11 cellular contexts compared by ENCODE assay signal in genomic region chr1:16138772-16139221, GRCh38. TPM values are rescaled to one million over a fixed set of nuclear protein-coding genes. Genes with fewer than 3 reads are reported as not detected.
DNase-seq lines count a peak whose midpoint lies in the region; ATAC-seq and TF ChIP-seq lines count a peak whose summit lies in the region.
"Had no signal": no experiment of that assay in that cellular context is flagged by ENCODE, and none has a peak within 500 bp of the region (broad histone marks: within the 10 kb centered on the region; RNA-seq: fewer than 3 reads in every experiment).

No MANE protein-coding gene starts in this region.

- no peak for TF ChIP-seq EP300 in sigmoid colon (IDR thresholded peaks at IDR 0.05)

- H3K9me3 ChIP-seq in Panc1 (ENCODE audit: control insufficient read depth, insufficient read depth, low read depth, low read length) (no peaks in the 10 kb centered on the region), neural progenitor cell (ENCODE audit: low read depth) (no peaks in the 10 kb centered on the region), sigmoid colon (no peaks in the 10 kb centered on the region), testis (no peaks in the 10 kb centered on the region)

- H3K27ac Mint-ChIP-seq in Calu3 (ENCODE audit: unreplicated experiment): peak overlapping the region; percentile 92
- H3K27ac Mint-ChIP-seq in neural progenitor cell: peak overlapping the region; percentile 55

- H3K79me2 ChIP-seq in neural progenitor cell (ENCODE audit: low read depth): peaks cover 27% of the 10 kb centered on the region

- H3K27me3 Mint-ChIP-seq in Calu3 (ENCODE audit: unreplicated experiment) (no peaks in the 10 kb centered on the region), neural progenitor cell (ENCODE audit: insufficient read depth, low read depth) (peaks cover 3% of the 10 kb centered on the region)

- H3K9me3 Mint-ChIP-seq in Calu3 (ENCODE audit: low read depth, unreplicated experiment) (no peaks in the 10 kb centered on the region), neural progenitor cell (no peaks in the 10 kb centered on the region)

- peaks cover 21% of the 10 kb centered on the region for H3F3A ChIP-seq in neural progenitor cell (ENCODE audit: low read depth)

- CTCF ChIA-PET in Calu3 (lab: Charles Lee): interaction anchor here (1.2 kb wide), 1 partner anchor 49 kb away, joined by 4 read pairs; no protein-coding TSS in a partner anchor
- CTCF ChIA-PET in Panc1 (lab: Charles Lee): no interaction called here

- H3K36me3 ChIP-seq in Panc1 (ENCODE audit: control insufficient read depth, insufficient read depth, low read length) (peaks cover 14% of the 10 kb centered on the region), neural progenitor cell (no peaks in the 10 kb centered on the region), sigmoid colon (peaks cover 0 to 33% (median 7%) of the 10 kb centered on the region in 4 donors), testis (ENCODE audit: low read depth, missing control alignments) (no peaks in the 10 kb centered on the region)

- H3K4me3 ChIP-seq in Panc1 (ENCODE audit: low read depth in 2 of 2, low read length in 2 of 2): no peak overlapping the region
- no peak overlapping the region for H3K4me3 ChIP-seq in epithelial cell of proximal tubule (ENCODE audit: low read depth, low read length)
- no peak overlapping the region for H3K4me3 ChIP-seq in neural progenitor cell
- no peak overlapping the region for H3K4me3 ChIP-seq in sigmoid colon
- no peak overlapping the region for H3K4me3 ChIP-seq in testis

- POLR2A ChIA-PET in Panc1 (lab: Charles Lee): interaction anchor here (0.9 kb wide), 1 partner anchor 56 kb away, joined by 3 read pairs; no protein-coding TSS in a partner anchor

- 81 to 83% methylated on average over 9 of the region's 9 CpGs for WGBS in sigmoid colon, 2 donors
- WGBS in testis, 2 donors: 80 to 84% methylated on average over 9 of the region's 9 CpGs

- peaks cover 100% of the 10 kb centered on the region for H3K36me3 Mint-ChIP-seq in Calu3 (ENCODE audit: insufficient read depth, unreplicated experiment)
- H3K36me3 Mint-ChIP-seq in neural progenitor cell: peaks cover 21% of the 10 kb centered on the region

- intact Hi-C loops in Calu3 (cut with micrococcal nuclease; ENCODE audit: unreplicated experiment): no loop called here
- intact Hi-C loops in Panc1 (cut with micrococcal nuclease; ENCODE audit: unreplicated experiment): no loop called here
- intact Hi-C loops in sigmoid colon (cut with DNase I): no loop called here
- intact Hi-C loops in testis (cut with DNase I; ENCODE audit: low total_unique reads): no loop called here

- no peak overlapping the region for H3K9ac ChIP-seq in neural progenitor cell

- H3K27ac ChIP-seq in Panc1 (ENCODE audit: low read length) (peak overlapping the region; percentile 83), neural progenitor cell (no peak overlapping the region), sigmoid colon (peak overlapping the region in 2 of 4 donors; percentile 4 to 40), testis (no peak overlapping the region)

- ATAC-seq in Panc1 (peak; percentile 19), GM19395 (IDR thresholded peaks at IDR 0.05; ENCODE audit: unreplicated experiment) (no peak)

- TF ChIP-seq POLR2A in sigmoid colon (IDR thresholded peaks at IDR 0.05): no peak
- no peak for TF ChIP-seq POLR2A in testis (IDR thresholded peaks at IDR 0.05)

- BruUV-seq in Calu3 (replicated peaks; lab: Mats Ljungman, UMichigan) (no TSS peak), Panc1 (replicated peaks; lab: Mats Ljungman, UMichigan) (no TSS peak)

- DNase-seq in Calu3 (peak; percentile 59), Panc1 (ENCODE audit: low read depth, low spot score) (no peak), epithelial cell of proximal tubule (ENCODE audit: low read depth) (no peak), neural progenitor cell (ENCODE audit: low spot score) (no peak), dedifferentiated amniotic fluid mesenchymal stem cell (ENCODE audit: extremely low spot score) (no peak), sigmoid colon (no peak), testis (no peak)
- DNase-seq: activated T-cell treated with anti-CD3 and anti-CD28 coated beads for 4 hours, foreskin melanocyte, NCI-H69 had no signal

- in situ Hi-C loops in Panc1 (cut with HindIII; ENCODE audit: low pct_unique_long_range_greater_than_20kb, low sequenced_read_pairs): no loop called here

- H3K4me2 ChIP-seq in neural progenitor cell: no peak overlapping the region

- H3K4me3 Mint-ChIP-seq in Calu3 (ENCODE audit: low read depth, unreplicated experiment) (peak overlapping the region; percentile 61), neural progenitor cell (peak overlapping the region; percentile 54)

- H3K27me3 ChIP-seq in Panc1 (ENCODE audit: control insufficient read depth, insufficient read depth, low read length) (no peaks in the 10 kb centered on the region), neural progenitor cell (no peaks in the 10 kb centered on the region), sigmoid colon (no peaks in the 10 kb centered on the region), testis (no peaks in the 10 kb centered on the region)

- peaks cover 58% of the 10 kb centered on the region for H4K20me1 ChIP-seq in neural progenitor cell (ENCODE audit: low read depth)

- peaks cover 83% of the 10 kb centered on the region for H3K4me1 ChIP-seq in Panc1 (ENCODE audit: control insufficient read depth, insufficient read depth, low read length)
- H3K4me1 ChIP-seq in neural progenitor cell: peaks cover 31% of the 10 kb centered on the region
- peaks cover 0 to 30% (median 23%) of the 10 kb centered on the region in 4 donors for H3K4me1 ChIP-seq in sigmoid colon
- peaks cover 35% of the 10 kb centered on the region for H3K4me1 ChIP-seq in testis

- no peak overlapping the region for H2AFZ ChIP-seq in neural progenitor cell (replicated peaks)

- TF ChIP-seq CTCF in Calu3 (IDR thresholded peaks at IDR 0.05; ENCODE audit: unreplicated experiment): no peak
- TF ChIP-seq CTCF in Panc1 (IDR thresholded peaks at IDR 0.05): no peak
- TF ChIP-seq CTCF in epithelial cell of proximal tubule (conservative IDR thresholded peaks at IDR 0.05; ENCODE audit: low read depth, low read length): peak; percentile 8
- no peak for TF ChIP-seq CTCF in neural progenitor cell (IDR thresholded peaks at IDR 0.05)
- no peak for TF ChIP-seq CTCF in sigmoid colon (IDR thresholded peaks at IDR 0.05)
- TF ChIP-seq CTCF in testis (IDR thresholded peaks at IDR 0.05): no peak

- H3K4me1 Mint-ChIP-seq in Calu3 (ENCODE audit: low read depth, unreplicated experiment) (peaks cover 47% of the 10 kb centered on the region), neural progenitor cell (peaks cover 34% of the 10 kb centered on the region)

RNA-seq across cellular contexts. Expression of gene EPHA2, which starts 17.1 kb away (rescaled TPM):
- total RNA-seq in Calu3 (2022): 130 and 161 TPM in 2 replicates
- total RNA-seq in Panc1 (2021; ENCODE audit: unreplicated experiment): 263 TPM
- 254 TPM for polyA plus RNA-seq in Panc1 (2012; ENCODE audit: insufficient read length)
- 112 and 131 TPM in 2 replicates for total RNA-seq in epithelial cell of proximal tubule
- 14.9 and 40.9 TPM in 2 replicates for total RNA-seq in neural progenitor cell (ENCODE audit: low replicate concordance)
- 1 to 10 TPM; 3.3 to 6.4 (median 4.9) TPM for total RNA-seq in sigmoid colon
- 10 to 100 TPM in 1 of 3 donors, 1 to 10 TPM in 2; 6.0 to 24.7 (median 9.9) TPM for polyA plus RNA-seq in sigmoid colon
- total RNA-seq in testis: 10 to 100 TPM in 1 of 2 donors, 1 to 10 TPM in 1; 5.7 to 14.1 TPM
- 5.1 TPM for polyA plus RNA-seq in testis (ENCODE audit: insufficient read depth, low read depth, low replicate concordance)
